In the genomic region with DNA sequence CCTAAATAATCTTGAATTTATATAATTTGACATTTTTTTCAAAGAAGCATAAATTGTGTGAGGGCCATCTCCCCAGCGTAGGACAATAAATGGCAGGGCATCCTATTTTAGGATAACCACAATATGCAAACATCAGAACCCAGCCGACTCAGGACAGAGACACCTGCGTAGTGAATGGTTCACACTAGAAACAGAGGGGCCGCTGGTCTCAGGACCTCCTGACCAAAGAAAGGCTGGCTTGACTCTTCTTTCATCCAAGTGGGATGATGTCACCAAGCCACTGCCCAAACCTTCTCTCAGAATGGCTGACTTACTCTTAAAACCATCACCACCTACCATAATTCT, we compare ENCODE assay signal across 9 cellular contexts.
DNase-seq lines count a peak whose midpoint lies in the region; ATAC-seq lines count a peak whose summit lies in the region.
"Had no signal": no experiment of that assay in that cellular context is flagged by ENCODE, and none has a peak within 500 bp of the region (broad histone marks: within the 10 kb centered on the region; RNA-seq: fewer than 3 reads in every experiment).

No MANE protein-coding gene starts in this region.

- H3K4me3 ChIP-seq in CD4-positive, CD25-positive, alpha-beta regulatory T cell (ENCODE audit: low read depth, low read length) = peak overlapping the region; percentile 29
- no peak overlapping the region for H3K4me3 ChIP-seq in trophoblast cell (ENCODE audit: low read depth, low read length)

- H3K23ac ChIP-seq in trophoblast cell (ENCODE audit: low read length) = no peak overlapping the region

- H3K9ac ChIP-seq in trophoblast cell (ENCODE audit: low read length) = no peak overlapping the region

- no peak overlapping the region for H2BK12ac ChIP-seq in trophoblast cell (ENCODE audit: low read length)

- H3K4me1 ChIP-seq in CD4-positive, CD25-positive, alpha-beta regulatory T cell (ENCODE audit: control insufficient read depth, insufficient read depth, low read length, poor library complexity, severe bottlenecking) = peaks cover 48% of the 10 kb centered on the region
- no peaks in the 10 kb centered on the region for H3K4me1 ChIP-seq in trophoblast cell (ENCODE audit: control insufficient read depth in 1 of 2, insufficient read depth in 2 of 2, low read length in 2 of 2)

- peaks cover 50% of the 10 kb centered on the region for H3K36me3 Mint-ChIP-seq in CD4-positive, CD25-positive, alpha-beta regulatory T cell
- H3K36me3 Mint-ChIP-seq in T-cell = peaks cover 34% of the 10 kb centered on the region

- no peak overlapping the region for H3K4ac ChIP-seq in trophoblast cell (ENCODE audit: low read depth, low read length)

- WGBS in trophoblast cell (ENCODE audit: extremely low coverage, insufficient coverage, insufficient read length) = no CpG with 5 or more reads among the region's 4 CpGs

- H4K8ac ChIP-seq in trophoblast cell (ENCODE audit: low read depth, low read length) = no peak overlapping the region

- intact Hi-C loops in head of caudate nucleus (cut with DNase I) = no loop called here

- H4K91ac ChIP-seq in trophoblast cell (ENCODE audit: low read depth, low read length) = no peak overlapping the region

- no peaks in the 10 kb centered on the region for H3K9me3 ChIP-seq in CD4-positive, CD25-positive, alpha-beta regulatory T cell (ENCODE audit: control insufficient read depth in 2 of 2, low read length in 2 of 2)
- no peaks in the 10 kb centered on the region for H3K9me3 ChIP-seq in trophoblast cell (ENCODE audit: insufficient read depth, low read depth, low read length)

- no peak overlapping the region for H2BK5ac ChIP-seq in trophoblast cell (ENCODE audit: low read depth, low read length, poor library complexity)

- ATAC-seq in CD4-positive, CD25-positive, alpha-beta regulatory T cell (ENCODE audit: low read depth in 2 of 2) = no peak
- ATAC-seq in GM19372 (IDR thresholded peaks at IDR 0.05; ENCODE audit: low read depth, unreplicated experiment) (peak; percentile 39), HG02981 (IDR thresholded peaks at IDR 0.05; ENCODE audit: unreplicated experiment) (peak; percentile 64), T-cell (replicated peaks in 1 of 4) (no peak)

- no peak overlapping the region for H2BK120ac ChIP-seq in trophoblast cell (ENCODE audit: insufficient read depth, low read length, poor library complexity)

- no peak overlapping the region for H3K18ac ChIP-seq in trophoblast cell (ENCODE audit: low read length)

- H2AK5ac ChIP-seq in trophoblast cell (ENCODE audit: low read length) = no peak overlapping the region

- CTCF ChIA-PET in T-cell (lab: Charles Lee) = interaction anchor here in 1 of 2 donors (1.1 kb wide), 1 partner anchor 17 kb away, joined by 5 read pairs; no protein-coding TSS in a partner anchor

- no peak overlapping the region for H2AFZ ChIP-seq in trophoblast cell (ENCODE audit: insufficient read depth, low read length, poor library complexity)

- H3K4me1 Mint-ChIP-seq in CD4-positive, CD25-positive, alpha-beta regulatory T cell = peaks cover 26 to 95% (median 69%) of the 10 kb centered on the region in 4 donors
- peaks cover 91 to 95% (median 94%) of the 10 kb centered on the region in 3 donors for H3K4me1 Mint-ChIP-seq in T-cell

- POLR2A ChIA-PET in T-cell (lab: Charles Lee) = interaction anchor here in 1 of 2 donors (1.2 kb wide), 1 partner anchor 24 kb away, joined by 4 read pairs; no protein-coding TSS in a partner anchor

- no peaks in the 10 kb centered on the region for H3K79me2 ChIP-seq in trophoblast cell (ENCODE audit: control insufficient read depth, insufficient read depth, low read length, poor library complexity)

- no peaks in the 10 kb centered on the region for H3K27me3 Mint-ChIP-seq in CD4-positive, CD25-positive, alpha-beta regulatory T cell
- H3K27me3 Mint-ChIP-seq in T-cell = no peaks in the 10 kb centered on the region

- H3K27me3 ChIP-seq in CD4-positive, CD25-positive, alpha-beta regulatory T cell (ENCODE audit: control insufficient read depth, insufficient read depth, low read length) = no peaks in the 10 kb centered on the region
- no peaks in the 10 kb centered on the region for H3K27me3 ChIP-seq in trophoblast cell (ENCODE audit: insufficient read depth, low read length)

- no peak overlapping the region for H3K4me2 ChIP-seq in trophoblast cell (ENCODE audit: low read length)

- H3K27ac Mint-ChIP-seq in CD4-positive, CD25-positive, alpha-beta regulatory T cell = peak overlapping the region; percentile 87 to 98 (median 91)
- peak overlapping the region; percentile 95 to 97 for H3K27ac Mint-ChIP-seq in T-cell

- no peak overlapping the region for H4K12ac ChIP-seq in trophoblast cell (ENCODE audit: low read depth, low read length)

- H3K9me3 Mint-ChIP-seq in CD4-positive, CD25-positive, alpha-beta regulatory T cell = peaks cover 0 to 1% (median 0%) of the 10 kb centered on the region in 7 donors
- H3K9me3 Mint-ChIP-seq in T-cell = no peaks in the 10 kb centered on the region

- no peak overlapping the region for H3K14ac ChIP-seq in trophoblast cell (ENCODE audit: low read length)

- H3K36me3 ChIP-seq in CD4-positive, CD25-positive, alpha-beta regulatory T cell (ENCODE audit: control insufficient read depth, insufficient read depth, low read length) = peaks cover 14% of the 10 kb centered on the region
- H3K36me3 ChIP-seq in trophoblast cell (ENCODE audit: control insufficient read depth in 1 of 2, insufficient read depth in 2 of 2, low read length in 2 of 2) = no peaks in the 10 kb centered on the region

- DNase-seq in CD4-positive, CD25-positive, alpha-beta regulatory T cell = no peak
- DNase-seq in T-cell (no peak), NCI-H524 treated with DMSO at 0.1 percent for 48 hours (lab: John Stamatoyannopoulos, UW) (no peak), trophoblast cell (no peak), head of caudate nucleus (no peak), HK-2 (ENCODE audit: unreplicated experiment) (no peak)
- DNase-seq: anterior cingulate cortex had no signal

- H3K27ac ChIP-seq in CD4-positive, CD25-positive, alpha-beta regulatory T cell (ENCODE audit: insufficient read depth, low read length, poor library complexity, severe bottlenecking) = peak overlapping the region; percentile 75
- no peak overlapping the region for H3K27ac ChIP-seq in trophoblast cell (ENCODE audit: low read depth, low read length)

- no peaks in the 10 kb centered on the region for H3K79me1 ChIP-seq in trophoblast cell (ENCODE audit: low read length)

- H3K4me3 Mint-ChIP-seq in CD4-positive, CD25-positive, alpha-beta regulatory T cell = peak overlapping the region in 3 of 4 donors; percentile 45 to 78 (median 54)
- peak overlapping the region in 2 of 3 donors; percentile 63 to 76 for H3K4me3 Mint-ChIP-seq in T-cell

Comparison
In these comparisons a context has a peak if more than half of its experiments do, and no peak if none do; other contexts are left out.
1. ATAC-seq: peak in GM19372 (single experiment) and HG02981 (single experiment); none in CD4-positive, CD25-positive, alpha-beta regulatory T cell (0 of 2) and T-cell (0 of 4).